ENCODE assay signal across 10 cellular contexts in the genomic region with DNA sequence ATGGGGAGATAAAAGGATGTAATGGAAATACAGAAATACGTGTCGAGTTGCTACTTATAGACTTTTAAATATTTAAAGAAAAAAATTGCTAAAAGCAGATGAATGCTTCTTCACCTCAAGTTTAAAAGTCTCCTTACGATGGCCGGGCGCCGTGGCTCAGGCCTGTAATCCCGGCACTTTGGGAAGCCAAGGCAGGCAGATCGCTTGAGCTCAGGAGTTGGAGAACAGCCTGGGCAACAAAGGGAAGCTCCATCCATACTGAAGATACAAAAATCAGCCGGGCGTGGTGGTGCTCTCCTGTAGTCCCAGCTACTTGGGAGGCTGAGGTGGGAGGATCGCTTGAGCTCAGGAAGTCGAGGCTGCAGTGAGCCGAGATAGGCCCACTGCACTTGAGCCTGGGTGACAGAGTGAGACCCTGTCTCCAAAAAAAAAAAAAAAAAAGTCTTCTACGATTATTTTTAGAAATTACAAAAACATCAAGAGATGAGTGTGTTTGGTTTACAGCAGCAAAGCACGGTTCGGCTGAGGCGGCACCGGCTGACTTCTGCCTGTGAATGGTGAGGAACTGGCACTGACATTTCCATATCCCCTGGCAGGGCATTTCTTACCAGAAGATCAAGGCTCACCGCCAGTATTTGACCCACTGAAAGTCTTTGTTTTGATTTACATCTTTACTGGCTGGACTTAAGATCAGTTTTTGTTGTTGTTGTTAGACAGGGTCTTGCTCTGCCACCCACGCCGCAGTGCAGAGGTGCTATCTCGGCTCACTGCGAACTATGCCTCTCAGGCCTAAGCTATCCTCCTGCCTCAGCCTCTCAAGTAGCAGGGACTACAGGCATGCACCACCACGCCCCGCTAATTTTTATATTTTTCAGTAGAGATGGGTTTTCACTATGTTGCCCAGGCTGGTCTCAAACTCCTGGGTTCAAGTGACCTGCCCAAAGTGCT. TPM values are rescaled to one million over a fixed set of nuclear protein-coding genes. Genes with fewer than 3 reads are reported as not detected.
DNase-seq lines count a peak whose midpoint lies in the region; ATAC-seq and TF ChIP-seq lines count a peak whose summit lies in the region.
"Had no signal": no experiment of that assay in that cellular context is flagged by ENCODE, and none has a peak within 500 bp of the region (broad histone marks: within the 10 kb centered on the region; RNA-seq: fewer than 3 reads in every experiment).

No MANE protein-coding gene starts in this region.

- TF ChIP-seq EP300 in transverse colon (IDR thresholded peaks at IDR 0.05; ENCODE audit: low read depth): no peak

- no peak overlapping the region for H2BK12ac ChIP-seq in mesenchymal stem cell (ENCODE audit: low read length in 2 of 2)

- no peak overlapping the region for H2BK15ac ChIP-seq in mesenchymal stem cell (ENCODE audit: low read depth, poor library complexity, severe bottlenecking)

- no peak overlapping the region for H3K4ac ChIP-seq in mesenchymal stem cell (ENCODE audit: low read depth in 1 of 2, low read length in 2 of 2)

- H3K14ac ChIP-seq in mesenchymal stem cell (ENCODE audit: low read length in 2 of 2): no peak overlapping the region

- no peak for DNase-seq in breast epithelium (ENCODE audit: low spot score in 2 of 2)
- DNase-seq in MCF 10A (ENCODE audit: unreplicated experiment): no peak
- no peak for DNase-seq in activated naive CD8-positive, alpha-beta T cell treated with anti-CD3 and anti-CD28 coated beads, Interleukin-2, amount 10 ng/mL, durations not matched to agents 7 days and 5 days
- DNase-seq in mesenchymal stem cell: no peak
- DNase-seq in transverse colon: no peak
- DNase-seq in NCI-H510A treated with DMSO at 0.1 percent for 48 hours (lab: John Stamatoyannopoulos, UW): no peak
- DNase-seq: DMS153 had no signal

- H3K4me3 Mint-ChIP-seq in MCF 10A (ENCODE audit: unreplicated experiment): no peak overlapping the region
- H3K4me3 Mint-ChIP-seq in activated naive CD8-positive, alpha-beta T cell treated with anti-CD3 and anti-CD28 coated beads, Interleukin-2, amount 10 ng/mL, durations not matched to agents 7 days and 5 days: peak overlapping the region; percentile 73

- H3K36me3 ChIP-seq in breast epithelium (no peaks in the 10 kb centered on the region), mesenchymal stem cell (ENCODE audit: control insufficient read depth in 1 of 2, insufficient read depth in 2 of 2, low read depth in 1 of 2, low read length in 2 of 2) (no peaks in the 10 kb centered on the region), transverse colon (no peaks in the 10 kb centered on the region)

- no peak overlapping the region for H2AFZ ChIP-seq in mesenchymal stem cell (ENCODE audit: low read depth, low read length)

- H3K27me3 Mint-ChIP-seq in MCF 10A (ENCODE audit: insufficient read depth, unreplicated experiment): peaks cover 10% of the 10 kb centered on the region
- H3K27me3 Mint-ChIP-seq in activated naive CD8-positive, alpha-beta T cell treated with anti-CD3 and anti-CD28 coated beads, Interleukin-2, amount 10 ng/mL, durations not matched to agents 7 days and 5 days: peaks cover 29% of the 10 kb centered on the region

- H3K27ac ChIP-seq in breast epithelium (no peak overlapping the region), mesenchymal stem cell (ENCODE audit: low read length, poor library complexity, severe bottlenecking) (no peak overlapping the region), transverse colon (peak overlapping the region; percentile 63 to 83 (median 74))

- H2BK120ac ChIP-seq in mesenchymal stem cell (ENCODE audit: low read depth, low read length): no peak overlapping the region

- TF ChIP-seq CTCF in breast epithelium (IDR thresholded peaks at IDR 0.05): no peak
- no peak for TF ChIP-seq CTCF in MCF 10A (IDR thresholded peaks at IDR 0.05; ENCODE audit: unreplicated experiment)
- no peak for TF ChIP-seq CTCF in transverse colon (IDR thresholded peaks at IDR 0.05)

- CTCF ChIA-PET in MCF 10A (lab: Yijun Ruan, JAX): interaction anchor here (0.7 to 0.8 kb wide), 2 partner anchors 24 to 32 kb away, joined by 3 read pairs; no protein-coding TSS in a partner anchor

- H3K4me2 ChIP-seq in mesenchymal stem cell (ENCODE audit: low read length, poor library complexity, severe bottlenecking): no peak overlapping the region

- H3K9me3 ChIP-seq in breast epithelium: no peaks in the 10 kb centered on the region
- no peaks in the 10 kb centered on the region for H3K9me3 ChIP-seq in mesenchymal stem cell (ENCODE audit: control insufficient read depth, low read length)
- no peaks in the 10 kb centered on the region for H3K9me3 ChIP-seq in transverse colon

- H3K18ac ChIP-seq in mesenchymal stem cell (ENCODE audit: low read depth in 1 of 2, low read length in 2 of 2): no peak overlapping the region

- H3K27ac Mint-ChIP-seq in MCF 10A (ENCODE audit: low read depth, unreplicated experiment): no peak overlapping the region
- H3K27ac Mint-ChIP-seq in activated naive CD8-positive, alpha-beta T cell treated with anti-CD3 and anti-CD28 coated beads, Interleukin-2, amount 10 ng/mL, durations not matched to agents 7 days and 5 days: no peak overlapping the region

- H4K91ac ChIP-seq in mesenchymal stem cell (ENCODE audit: low read length): no peak overlapping the region

- H3K9me3 Mint-ChIP-seq in MCF 10A (ENCODE audit: unreplicated experiment): no peaks in the 10 kb centered on the region
- no peaks in the 10 kb centered on the region for H3K9me3 Mint-ChIP-seq in activated naive CD8-positive, alpha-beta T cell treated with anti-CD3 and anti-CD28 coated beads, Interleukin-2, amount 10 ng/mL, durations not matched to agents 7 days and 5 days

- H3K4me1 Mint-ChIP-seq in MCF 10A (ENCODE audit: insufficient read depth, unreplicated experiment): no peaks in the 10 kb centered on the region
- H3K4me1 Mint-ChIP-seq in activated naive CD8-positive, alpha-beta T cell treated with anti-CD3 and anti-CD28 coated beads, Interleukin-2, amount 10 ng/mL, durations not matched to agents 7 days and 5 days: peaks cover 11% of the 10 kb centered on the region

- no peaks in the 10 kb centered on the region for H3K36me3 Mint-ChIP-seq in MCF 10A (ENCODE audit: insufficient read depth, unreplicated experiment)
- no peaks in the 10 kb centered on the region for H3K36me3 Mint-ChIP-seq in activated naive CD8-positive, alpha-beta T cell treated with anti-CD3 and anti-CD28 coated beads, Interleukin-2, amount 10 ng/mL, durations not matched to agents 7 days and 5 days

- in situ Hi-C loops in transverse colon (cut with MboI; ENCODE audit: low pct_ligation_motif_present in 1 of 4, low pct_unique_long_range_greater_than_20kb in 1 of 4, low sequenced_read_pairs in 3 of 4): no loop called here

- POLR2A ChIA-PET in MCF 10A (lab: Yijun Ruan, JAX): no interaction called here
- POLR2A ChIA-PET in activated naive CD8-positive, alpha-beta T cell treated with anti-CD3 and anti-CD28 coated beads, Interleukin-2, amount 10 ng/mL, durations not matched to agents 7 days and 5 days (lab: Charles Lee): no interaction called here

- peaks cover 6 to 16% of the 10 kb centered on the region in 2 donors for H3K4me1 ChIP-seq in breast epithelium
- H3K4me1 ChIP-seq in mesenchymal stem cell (ENCODE audit: control insufficient read depth, insufficient read depth, low read depth, low read length): peaks cover 32% of the 10 kb centered on the region
- H3K4me1 ChIP-seq in transverse colon: peaks cover 19 to 37% (median 33%) of the 10 kb centered on the region in 4 donors

- peak overlapping the region; percentile 57 for H4K8ac ChIP-seq in mesenchymal stem cell (ENCODE audit: low read length)

- peaks cover 5% of the 10 kb centered on the region for H3K79me1 ChIP-seq in mesenchymal stem cell (replicated peaks; ENCODE audit: low read length, poor library complexity, severe bottlenecking)

- no peak overlapping the region for H2AK5ac ChIP-seq in mesenchymal stem cell (ENCODE audit: low read length, severe bottlenecking)

- WGBS in mesenchymal stem cell: 94% methylated on average over 23 of the region's 25 CpGs
- WGBS in transverse colon (ENCODE audit: low coverage in 1 of 2), 2 donors: 86 to 91% methylated on average over 9 to 25 of the region's 25 CpGs

- no peak overlapping the region for H3K23ac ChIP-seq in mesenchymal stem cell (ENCODE audit: low read length in 2 of 2)

- ATAC-seq in activated naive CD8-positive, alpha-beta T cell treated with anti-CD3 and anti-CD28 coated beads, Interleukin-2, amount 10 ng/mL, durations not matched to agents 7 days and 5 days (ENCODE audit: low read depth): no peak
- ATAC-seq in HG03159 (IDR thresholded peaks at IDR 0.05; ENCODE audit: unreplicated experiment): no peak
- ATAC-seq in GM18502 (IDR thresholded peaks at IDR 0.05; ENCODE audit: poor library complexity, unreplicated experiment): no peak

- peak overlapping the region; percentile 77 for H3K9ac ChIP-seq in mesenchymal stem cell (ENCODE audit: low read length)

- H2BK5ac ChIP-seq in mesenchymal stem cell (ENCODE audit: low read depth, low read length, poor library complexity, severe bottlenecking): no peak overlapping the region

- intact Hi-C loops in breast epithelium (cut with DNase I; ENCODE audit: low total_unique reads) (no loop called here), MCF 10A (cut with micrococcal nuclease) (no loop called here), transverse colon (cut with DNase I; ENCODE audit: low total_unique reads) (no loop called here)

- H3K4me3 ChIP-seq in breast epithelium (peak overlapping the region; percentile 45 to 85 (median 62)), mesenchymal stem cell (ENCODE audit: insufficient read depth in 1 of 2, low read depth in 1 of 2, low read length in 2 of 2) (peak overlapping the region in 1 of 2 experiments; percentile 63), transverse colon (peak overlapping the region in 2 of 4 donors; percentile 52 to 65)

- TF ChIP-seq POLR2A in breast epithelium (IDR thresholded peaks at IDR 0.05): no peak
- no peak for TF ChIP-seq POLR2A in transverse colon (IDR thresholded peaks at IDR 0.05)

- peaks cover 0 to 3% of the 10 kb centered on the region in 2 donors for H3K27me3 ChIP-seq in breast epithelium
- H3K27me3 ChIP-seq in mesenchymal stem cell (ENCODE audit: control insufficient read depth in 1 of 2, insufficient read depth in 1 of 2, low read length in 2 of 2): peaks cover 12 to 15% of the 10 kb centered on the region in 2 experiments
- peaks cover 32% of the 10 kb centered on the region for H3K27me3 ChIP-seq in transverse colon

- BruUV-seq in MCF 10A (replicated peaks; lab: Mats Ljungman, UMichigan): no TSS peak

RNA-seq across cellular contexts. Expression of a gene that starts 3.9 kb away (rescaled TPM):
- 10 to 100 TPM; 50.7 to 70.1 (median 68.8) TPM for total RNA-seq in breast epithelium
- total RNA-seq in MCF 10A (2022): 154 and 166 TPM in 2 replicates
- 100 to 1,000 TPM; 120 to 132 TPM for total RNA-seq in activated naive CD8-positive, alpha-beta T cell treated with anti-CD3 and anti-CD28 coated beads, Interleukin-2, amount 10 ng/mL, durations not matched to agents 7 days and 5 days
- polyA plus RNA-seq in mesenchymal stem cell (2013, experiment 1 of 2): 66.6 TPM
- 63.2 TPM for polyA plus RNA-seq in mesenchymal stem cell (2013, experiment 2 of 2)
- 100 to 1,000 TPM in 2 of 4 donors, 10 to 100 TPM in 2; 79.4 to 293 (median 106) TPM for total RNA-seq in transverse colon

RNA-seq across cellular contexts. Expression of a gene that starts 17.4 kb away (rescaled TPM):
- total RNA-seq in breast epithelium: under 1 TPM; 0.33 to 0.64 (median 0.59) TPM
- total RNA-seq in MCF 10A (2022): 4.1 and 6.2 TPM in 2 replicates
- total RNA-seq in activated naive CD8-positive, alpha-beta T cell treated with anti-CD3 and anti-CD28 coated beads, Interleukin-2, amount 10 ng/mL, durations not matched to agents 7 days and 5 days: 1 to 10 TPM; 6.4 to 6.9 TPM
- 0.06 TPM for polyA plus RNA-seq in mesenchymal stem cell (2013, experiment 1 of 2)
- 0.04 TPM for polyA plus RNA-seq in mesenchymal stem cell (2013, experiment 2 of 2)
- total RNA-seq in transverse colon: under 1 TPM in 1 of 4 donors, not detected in 3; 0.41 TPM
- total RNA-seq: RPMI7951 had no signal

RNA-seq across cellular contexts. Expression of a gene that starts 58.9 kb away (rescaled TPM):
- total RNA-seq in breast epithelium (100 to 1,000 TPM in 1 of 3 donors, 10 to 100 TPM in 2; 46.2 to 146 (median 92.1) TPM), MCF 10A (2022) (31.1 and 50.5 TPM in 2 replicates), transverse colon (10 to 100 TPM; 11.2 to 67.3 (median 22.4) TPM)
- 1 to 10 TPM; 1.2 to 1.6 TPM for total RNA-seq in activated naive CD8-positive, alpha-beta T cell treated with anti-CD3 and anti-CD28 coated beads, Interleukin-2, amount 10 ng/mL, durations not matched to agents 7 days and 5 days
- polyA plus RNA-seq in mesenchymal stem cell (2013, experiment 1 of 2): 120 TPM
- 119 TPM for polyA plus RNA-seq in mesenchymal stem cell (2013, experiment 2 of 2)

Comparison
In these comparisons a context has a peak if more than half of its experiments do, and no peak if none do; other contexts are left out.
1. H3K27ac ChIP-seq: peak in transverse colon (4 of 4); none in breast epithelium (0 of 2) and mesenchymal stem cell (single experiment).
2. RNA of a gene that starts 58.9 kb away (total RNA-seq): 46.2 to 146 TPM in breast epithelium, 31.1 to 50.5 TPM in MCF 10A and 11.2 to 67.3 TPM in transverse colon; 1.2 to 1.6 TPM in activated naive CD8-positive, alpha-beta T cell treated with anti-CD3 and anti-CD28 coated beads, Interleukin-2, amount 10 ng/mL, durations not matched to agents 7 days and 5 days; every median in the first group is over 4 times any median in the second.